In genomic region chr15:99574048-99574447, GRCh38 we compare ENCODE assay signal across 14 cellular contexts. TPM values are rescaled to one million over a fixed set of nuclear protein-coding genes. Genes with fewer than 3 reads are reported as not detected.
DNase-seq lines count a peak whose midpoint lies in the region; ATAC-seq, FAIRE-seq and TF ChIP-seq lines count a peak whose summit lies in the region.
"Had no signal": no experiment of that assay in that cellular context is flagged by ENCODE, and none has a peak within 500 bp of the region (broad histone marks: within the 10 kb centered on the region; RNA-seq: fewer than 3 reads in every experiment).

No MANE protein-coding gene starts in this region.

- POLR2A ChIA-PET in PC-9 (lab: Charles Lee; ENCODE audit: unreplicated experiment): no interaction called here

- no peak overlapping the region for H3K9ac ChIP-seq in keratinocyte (ENCODE audit: control insufficient read depth, extremely low read depth, insufficient read depth, low read length)
- H3K9ac ChIP-seq: BLaER1 treated with 17β-estradiol and CSF1 and Interleukin-3, amounts not matched to agents 10 nM and 100 nM had no signal

- H3K9me1 ChIP-seq in keratinocyte (ENCODE audit: control insufficient read depth, extremely low read depth, insufficient read depth, low read length): no peaks in the 10 kb centered on the region

- TF ChIP-seq CTCF in LNCaP clone FGC (IDR thresholded peaks at IDR 0.05; ENCODE audit: control insufficient read depth, extremely low read depth, insufficient read depth): no peak
- TF ChIP-seq CTCF in VCaP (conservative IDR thresholded peaks at IDR 0.05): no peak
- no peak for TF ChIP-seq CTCF in keratinocyte (optimal IDR thresholded peaks at IDR 0.05 in 1 of 3, IDR thresholded peaks at IDR 0.05 in 1 of 3, conservative IDR thresholded peaks at IDR 0.05 in 1 of 3; ENCODE audit: extremely low read depth in 1 of 3, insufficient read depth in 2 of 3, low read length in 3 of 3)
- no peak for TF ChIP-seq CTCF in psoas muscle (IDR thresholded peaks at IDR 0.05)
- no peak for TF ChIP-seq CTCF in PC-9 (conservative IDR thresholded peaks at IDR 0.05)

- H3K4me3 ChIP-seq in LNCaP clone FGC (ENCODE audit: low read depth, low read length) (peak overlapping the region; percentile 17), keratinocyte (ENCODE audit: control insufficient read depth in 2 of 3, extremely low read depth in 1 of 3, insufficient read depth in 2 of 3, low read depth in 1 of 3, low read length in 3 of 3) (no peak overlapping the region), psoas muscle (no peak overlapping the region), PC-9 (no peak overlapping the region)
- H3K4me3 ChIP-seq: BLaER1 treated with 17β-estradiol and CSF1 and Interleukin-3, amounts not matched to agents 10 nM and 100 nM had no signal

- peak overlapping the region; percentile 38 for H3K4me2 ChIP-seq in keratinocyte (ENCODE audit: control insufficient read depth, extremely low read depth, insufficient read depth, low read depth, low read length)
- H3K4me2 ChIP-seq in PC-9: no peak overlapping the region

- CTCF ChIA-PET in PC-9 (lab: Charles Lee): no interaction called here

- H3K9me2 ChIP-seq in PC-9 (ENCODE audit: insufficient read depth): no peaks in the 10 kb centered on the region

- H3K27me3 ChIP-seq in keratinocyte (ENCODE audit: control insufficient read depth, extremely low read depth, insufficient read depth, low read length) (no peaks in the 10 kb centered on the region), psoas muscle (ENCODE audit: insufficient read depth in 3 of 3, low read length in 2 of 3) (no peaks in the 10 kb centered on the region), PC-9 (ENCODE audit: insufficient read depth, low read depth) (no peaks in the 10 kb centered on the region)
- H3K27me3 ChIP-seq: BLaER1 treated with 17β-estradiol and CSF1 and Interleukin-3, amounts not matched to agents 10 nM and 100 nM had no signal

- no peaks in the 10 kb centered on the region for H3F3A ChIP-seq in PC-9 (ENCODE audit: insufficient read depth, low read depth)

- no peak overlapping the region for H3K4me3 Mint-ChIP-seq in immature natural killer cell
- H3K4me3 Mint-ChIP-seq: CD4-positive, alpha-beta T cell; HFFc6 had no signal

- H3K36me3 ChIP-seq in keratinocyte (ENCODE audit: control insufficient read depth in 2 of 2, extremely low read depth in 1 of 2, insufficient read depth in 2 of 2, low read length in 2 of 2): no peaks in the 10 kb centered on the region
- no peaks in the 10 kb centered on the region for H3K36me3 ChIP-seq in psoas muscle (ENCODE audit: insufficient read depth in 1 of 2, low read depth in 1 of 2)
- no peaks in the 10 kb centered on the region for H3K36me3 ChIP-seq in PC-9 (ENCODE audit: low read depth)

- FAIRE-seq in keratinocyte (lab: Jason Lieb, UNC): no peak

- no peaks in the 10 kb centered on the region for H3K36me3 Mint-ChIP-seq in immature natural killer cell

- H3K9me3 Mint-ChIP-seq in immature natural killer cell: no peaks in the 10 kb centered on the region
- H3K9me3 Mint-ChIP-seq: CD4-positive, alpha-beta T cell; HFFc6 had no signal

- H3K4me1 ChIP-seq in keratinocyte (ENCODE audit: control insufficient read depth, extremely low read depth, insufficient read depth, low read length) (peaks cover 13% of the 10 kb centered on the region), psoas muscle (peaks cover 63% of the 10 kb centered on the region), PC-9 (replicated peaks; ENCODE audit: insufficient read depth) (no peaks in the 10 kb centered on the region)

- H4K20me1 ChIP-seq in keratinocyte (ENCODE audit: control insufficient read depth, extremely low read depth, insufficient read depth, low read length): no peaks in the 10 kb centered on the region
- peaks cover 4% of the 10 kb centered on the region; the same call in 1 of the 2 replicates for H4K20me1 ChIP-seq in PC-9 (ENCODE audit: insufficient read depth)

- H2AFZ ChIP-seq in keratinocyte (ENCODE audit: control insufficient read depth, low read length): no peak overlapping the region
- no peak overlapping the region for H2AFZ ChIP-seq in PC-9

- dilution Hi-C loops in keratinocyte (cut with MboI; ENCODE audit: extremely low pct_ligation_motif_present, low sequenced_read_pairs): no loop called here

- peak overlapping the region; percentile 65 for H3K27ac ChIP-seq in VCaP
- no peak overlapping the region for H3K27ac ChIP-seq in keratinocyte (ENCODE audit: control insufficient read depth, insufficient read depth, low read length)
- H3K27ac ChIP-seq in psoas muscle: peak overlapping the region; percentile 1
- no peak overlapping the region for H3K27ac ChIP-seq in PC-9
- H3K27ac ChIP-seq: BLaER1 treated with 17β-estradiol and CSF1 and Interleukin-3, amounts not matched to agents 10 nM and 100 nM had no signal

- no peak for ATAC-seq in psoas muscle
- ATAC-seq in GM18870 (IDR thresholded peaks at IDR 0.05; ENCODE audit: unreplicated experiment): no peak

- intact Hi-C loops in psoas muscle (cut with DNase I) (loop anchor here in 1 of 2 donors (5.0 kb wide), 1 partner anchor 38 kb away; no protein-coding TSS in a partner anchor), PC-9 (cut with micrococcal nuclease; ENCODE audit: unreplicated experiment) (no loop called here)

- H3K9me3 ChIP-seq in keratinocyte (ENCODE audit: control insufficient read depth, low read depth, low read length) (no peaks in the 10 kb centered on the region), psoas muscle (no peaks in the 10 kb centered on the region), PC-9 (ENCODE audit: insufficient read depth, low read depth) (no peaks in the 10 kb centered on the region)

- H3K79me2 ChIP-seq in keratinocyte (ENCODE audit: control insufficient read depth, insufficient read depth, low read length) (peaks cover 75% of the 10 kb centered on the region), PC-9 (ENCODE audit: low read depth) (peaks cover 77% of the 10 kb centered on the region)

- WGBS in psoas muscle, 3 donors: 67 to 75% (median 69%) methylated on average over 4 of the region's 4 CpGs

- no peak overlapping the region for H3K27ac Mint-ChIP-seq in immature natural killer cell
- H3K27ac Mint-ChIP-seq: CD4-positive, alpha-beta T cell; HFFc6 had no signal

- H3K4me1 Mint-ChIP-seq in immature natural killer cell: peaks cover 30 to 53% of the 10 kb centered on the region in 2 donors

- H3K27me3 Mint-ChIP-seq in immature natural killer cell (ENCODE audit: low read depth in 3 of 3): no peaks in the 10 kb centered on the region
- H3K27me3 Mint-ChIP-seq: CD4-positive, alpha-beta T cell had no signal

- DNase-seq in LNCaP clone FGC (ENCODE audit: low read depth): peak; percentile 66
- no peak for DNase-seq in keratinocyte (ENCODE audit: low read depth, low spot score)
- no peak for DNase-seq in psoas muscle
- no peak for DNase-seq in PC-9
- no peak for DNase-seq in immature natural killer cell
- DNase-seq: Calu3; CD4-positive, alpha-beta T cell; DMS 273 treated with DMSO at 0.1 percent for 48 hours; HCEC 1CT; HFFc6; IMR-90 had no signal

- no TSS peak for BruUV-seq in PC-9 (replicated peaks; lab: Mats Ljungman, UMichigan)

RNA-seq across cellular contexts. Expression of gene MEF2A, which starts 8.3 kb away (rescaled TPM):
- polyA plus RNA-seq in keratinocyte (17.9 to 29.9 TPM (median 27.4 TPM) in 3 replicates), psoas muscle (10 to 100 TPM; 17.1 to 52.6 (median 21.0) TPM), immature natural killer cell (10 to 100 TPM in 1 of 3 donors, 1 to 10 TPM in 2; 5.8 to 14.4 (median 6.3) TPM)
- polyA plus RNA-seq in keratinocyte (2011; ENCODE audit: low read depth): 74.0 TPM
- 13.1 and 20.3 TPM in 2 replicates for polyA plus RNA-seq in keratinocyte (2011; cell fraction: cytosol; rRNA removed)
- polyA plus RNA-seq in keratinocyte (2011; cell fraction: nucleus; rRNA removed): 45.8 and 49.1 TPM in 2 replicates
- 10.3 and 21.1 TPM in 2 replicates for polyA plus RNA-seq in keratinocyte (2012; ENCODE audit: low replicate concordance)
- polyA minus RNA-seq in keratinocyte: 25.1 to 36.2 TPM (median 35.7 TPM) in 3 replicates
- 22.4 TPM for polyA minus RNA-seq in keratinocyte (2011; cell fraction: cytosol; rRNA and poly(A)+ RNA removed)
- 32.7 and 55.1 TPM in 2 replicates for polyA minus RNA-seq in keratinocyte (2011; cell fraction: nucleus; rRNA and poly(A)+ RNA removed)
- total RNA-seq in psoas muscle (10 to 100 TPM; 63.9 to 92.6 (median 70.3) TPM), PC-9 (2021) (25.7 and 31.8 TPM in 2 replicates)

Comparison
In these comparisons a context has a peak if more than half of its experiments do, and no peak if none do; other contexts are left out.
1. H3K27ac ChIP-seq: peak in VCaP (single experiment) and psoas muscle (single experiment); none in keratinocyte (single experiment) and PC-9 (single experiment).